In genomic region chr19:7871530-7872305, GRCh38 we compare ENCODE assay signal across 8 cellular contexts. TPM values are rescaled to one million over a fixed set of nuclear protein-coding genes. Genes with fewer than 3 reads are reported as not detected.
A peak's percentile ranks its signal among the peaks of the same experiment; 100 is the strongest.
DNase-seq lines count a peak whose midpoint lies in the region; ATAC-seq and TF ChIP-seq lines count a peak whose summit lies in the region.

No MANE protein-coding gene starts in this region.

- no peaks in the 10 kb centered on the region for H3K36me3 ChIP-seq in right atrium auricular region

- no peak for TF ChIP-seq POLR2A in NB4 (IDR thresholded peaks at IDR 0.05; ENCODE audit: extremely low read depth, insufficient read length)

- H3K4me1 ChIP-seq in right atrium auricular region, result peaks cover 0 to 49% of the 10 kb centered on the region in 2 donors

- peak overlapping the region in 1 of 2 donors; percentile 7 for H3K27ac ChIP-seq in right atrium auricular region

- ATAC-seq in HG03520 (IDR thresholded peaks at IDR 0.05; ENCODE audit: unreplicated experiment) (no peak), GM18873 (IDR thresholded peaks at IDR 0.05; ENCODE audit: low FRiP score, unreplicated experiment) (no peak)

- DNase-seq in EL (peak; percentile 93), NB4 (ENCODE audit: low read depth) (peak; percentile 95), T-helper 22 cell (ENCODE audit: low read depth) (peak; percentile 77), anterior cingulate cortex (lab: John Stamatoyannopoulos, UW) (peak in 50 of 58 donors; percentile 14 to 83 (median 52)), right atrium auricular region (ENCODE audit: low spot score) (peak; percentile 61), retina (peak; percentile 81)

- TF ChIP-seq CTCF in NB4 (IDR thresholded peaks at IDR 0.05; ENCODE audit: low read depth, low read length), result no peak
- no peak for TF ChIP-seq CTCF in right atrium auricular region (IDR thresholded peaks at IDR 0.05)

- H3K27me3 ChIP-seq in right atrium auricular region, result peaks cover 0 to 5% of the 10 kb centered on the region in 2 donors

- peak overlapping the region; percentile 46 for H3K4me3 ChIP-seq in NB4 (ENCODE audit: low read depth, low read length)
- H3K4me3 ChIP-seq in right atrium auricular region, result peak overlapping the region in 1 of 2 donors; percentile 30

- H3K9me3 ChIP-seq in right atrium auricular region, result no peaks in the 10 kb centered on the region

RNA-seq across cellular contexts. Expression of gene PRR36, which starts 2.5 kb away (rescaled TPM):
- not detected for total RNA-seq in right atrium auricular region

RNA-seq across cellular contexts. Expression of gene LRRC8E, which starts 16.6 kb away (rescaled TPM):
- 1 to 10 TPM; 1.5 to 2.1 TPM for total RNA-seq in right atrium auricular region

RNA-seq across cellular contexts. Expression of gene MAP2K7, which starts 32.0 kb away (rescaled TPM):
- total RNA-seq in right atrium auricular region, result 10 to 100 TPM; 12.0 to 14.4 TPM

RNA-seq across cellular contexts. Expression of gene EVI5L, which starts 41.7 kb away (rescaled TPM):
- total RNA-seq in right atrium auricular region, result 10 to 100 TPM; 14.2 to 17.4 TPM

RNA-seq across cellular contexts. Expression of gene TGFBR3L, which starts 42.9 kb away (rescaled TPM):
- total RNA-seq in right atrium auricular region, result 10 to 100 TPM; 22.1 to 26.7 TPM
